In genomic region chr11:78214331-78215194, GRCh38 we compare ENCODE assay signal across 19 cellular contexts. TPM values are rescaled to one million over a fixed set of nuclear protein-coding genes. Genes with fewer than 3 reads are reported as not detected.
DNase-seq lines count a peak whose midpoint lies in the region; ATAC-seq and TF ChIP-seq lines count a peak whose summit lies in the region.
"Had no signal": no experiment of that assay in that cellular context is flagged by ENCODE, and none has a peak within 500 bp of the region (broad histone marks: within the 10 kb centered on the region; RNA-seq: fewer than 3 reads in every experiment).

No MANE protein-coding gene starts in this region.

- H3K4me3 Mint-ChIP-seq in activated naive CD8-positive, alpha-beta T cell treated with anti-CD3 and anti-CD28 coated beads for 36 hours, result no peak overlapping the region
- no peak overlapping the region for H3K4me3 Mint-ChIP-seq in activated naive CD8-positive, alpha-beta T cell treated with anti-CD3 and anti-CD28 coated beads, Interleukin-2, amount 50 U/mL, for 24 hours
- no peak overlapping the region for H3K4me3 Mint-ChIP-seq in endodermal cell
- H3K4me3 Mint-ChIP-seq: HFFc6 had no signal

- 90 to 97% methylated on average over 2 to 12 of the region's 12 CpGs for WGBS in endodermal cell (ENCODE audit: insufficient coverage in 1 of 2, insufficient read length in 1 of 2), 2 experiments
- 67 to 92% methylated on average over 1 to 3 of the region's 12 CpGs for WGBS in gastroesophageal sphincter (ENCODE audit: low coverage in 1 of 2), 2 donors

- TF ChIP-seq CTCF in endodermal cell (conservative IDR thresholded peaks at IDR 0.05), result peak; percentile 22
- no peak for TF ChIP-seq CTCF in thoracic aorta (IDR thresholded peaks at IDR 0.05)
- no peak for TF ChIP-seq CTCF in gastroesophageal sphincter (IDR thresholded peaks at IDR 0.05)

- no peak overlapping the region for H3K9ac ChIP-seq in endodermal cell (ENCODE audit: extremely low read depth, low read length, poor library complexity, severe bottlenecking)

- ATAC-seq in activated naive CD8-positive, alpha-beta T cell treated with anti-CD3 and anti-CD28 coated beads, Interleukin-2, amount 50 U/mL, for 24 hours, result no peak
- ATAC-seq in thoracic aorta (ENCODE audit: insufficient number of reproducible peaks, low FRiP score, low read depth) (no peak), gastroesophageal sphincter (no peak), HG02759 (IDR thresholded peaks at IDR 0.05; ENCODE audit: unreplicated experiment) (no peak)

- H3K27ac ChIP-seq in endodermal cell (ENCODE audit: low read depth, low read length), result no peak overlapping the region
- peak overlapping the region; percentile 17 to 33 for H3K27ac ChIP-seq in thoracic aorta
- H3K27ac ChIP-seq in gastroesophageal sphincter, result no peak overlapping the region
- H3K27ac ChIP-seq: C4-2B, HL-60 had no signal

- H3K9me3 Mint-ChIP-seq in activated naive CD8-positive, alpha-beta T cell treated with anti-CD3 and anti-CD28 coated beads for 36 hours, result no peaks in the 10 kb centered on the region
- no peaks in the 10 kb centered on the region for H3K9me3 Mint-ChIP-seq in activated naive CD8-positive, alpha-beta T cell treated with anti-CD3 and anti-CD28 coated beads, Interleukin-2, amount 50 U/mL, for 24 hours
- H3K9me3 Mint-ChIP-seq in endodermal cell, result no peaks in the 10 kb centered on the region
- H3K9me3 Mint-ChIP-seq: HFFc6 had no signal

- no peak for DNase-seq in activated naive CD8-positive, alpha-beta T cell treated with anti-CD3 and anti-CD28 coated beads for 36 hours
- no peak for DNase-seq in activated naive CD8-positive, alpha-beta T cell treated with anti-CD3 and anti-CD28 coated beads, Interleukin-2, amount 50 U/mL, for 24 hours
- DNase-seq in Jurkat, Clone E6-1 (ENCODE audit: low read depth, low spot score), result peak; percentile 85
- peak; percentile 34 for DNase-seq in endodermal cell
- DNase-seq in thoracic aorta (ENCODE audit: low spot score), result no peak
- no peak for DNase-seq in activated gamma-delta T cell treated with Interleukin-2 at 50 U/mL for 16 hours
- DNase-seq: DMS79 treated with DMSO at 0.1 percent for 48 hours, HFFc6, IMR-90, MM.1S, NCI-H1105, NCI-H2081, NCI-H510A, NCI-H774, Right ventricle myocardium superior had no signal

- no peak overlapping the region for H3K4me3 ChIP-seq in Jurkat, Clone E6-1 (ENCODE audit: low read length)
- H3K4me3 ChIP-seq in endodermal cell (ENCODE audit: low read length) (no peak overlapping the region), thoracic aorta (no peak overlapping the region), gastroesophageal sphincter (no peak overlapping the region)

- H3K27ac Mint-ChIP-seq in activated naive CD8-positive, alpha-beta T cell treated with anti-CD3 and anti-CD28 coated beads for 36 hours, result peak overlapping the region; percentile 32
- no peak overlapping the region for H3K27ac Mint-ChIP-seq in activated naive CD8-positive, alpha-beta T cell treated with anti-CD3 and anti-CD28 coated beads, Interleukin-2, amount 50 U/mL, for 24 hours
- no peak overlapping the region for H3K27ac Mint-ChIP-seq in endodermal cell
- H3K27ac Mint-ChIP-seq: HFFc6 had no signal

- peaks cover 16% of the 10 kb centered on the region for H3K36me3 Mint-ChIP-seq in activated naive CD8-positive, alpha-beta T cell treated with anti-CD3 and anti-CD28 coated beads for 36 hours
- H3K36me3 Mint-ChIP-seq in activated naive CD8-positive, alpha-beta T cell treated with anti-CD3 and anti-CD28 coated beads, Interleukin-2, amount 50 U/mL, for 24 hours (ENCODE audit: low read depth), result peaks cover 6% of the 10 kb centered on the region
- peaks cover 61% of the 10 kb centered on the region for H3K36me3 Mint-ChIP-seq in endodermal cell (ENCODE audit: low read depth)

- H3K4me1 Mint-ChIP-seq in activated naive CD8-positive, alpha-beta T cell treated with anti-CD3 and anti-CD28 coated beads for 36 hours, result no peaks in the 10 kb centered on the region
- H3K4me1 Mint-ChIP-seq in activated naive CD8-positive, alpha-beta T cell treated with anti-CD3 and anti-CD28 coated beads, Interleukin-2, amount 50 U/mL, for 24 hours, result no peaks in the 10 kb centered on the region
- no peaks in the 10 kb centered on the region for H3K4me1 Mint-ChIP-seq in endodermal cell

- no peak for TF ChIP-seq POLR2A in gastroesophageal sphincter (IDR thresholded peaks at IDR 0.05)

- H3K4me1 ChIP-seq in endodermal cell (ENCODE audit: control insufficient read depth, insufficient read depth, low read length), result no peaks in the 10 kb centered on the region
- H3K4me1 ChIP-seq in thoracic aorta (ENCODE audit: control insufficient read depth in 1 of 2, low read depth in 2 of 2), result peaks cover 13 to 25% of the 10 kb centered on the region in 2 donors
- H3K4me1 ChIP-seq in gastroesophageal sphincter, result no peaks in the 10 kb centered on the region

- H3K27me3 Mint-ChIP-seq in activated naive CD8-positive, alpha-beta T cell treated with anti-CD3 and anti-CD28 coated beads for 36 hours, result no peaks in the 10 kb centered on the region
- H3K27me3 Mint-ChIP-seq in activated naive CD8-positive, alpha-beta T cell treated with anti-CD3 and anti-CD28 coated beads, Interleukin-2, amount 50 U/mL, for 24 hours, result no peaks in the 10 kb centered on the region
- no peaks in the 10 kb centered on the region for H3K27me3 Mint-ChIP-seq in endodermal cell (ENCODE audit: insufficient read depth)

- no peaks in the 10 kb centered on the region for H3K9me3 ChIP-seq in endodermal cell (ENCODE audit: control insufficient read depth, low read length)
- H3K9me3 ChIP-seq in thoracic aorta, result no peaks in the 10 kb centered on the region
- no peaks in the 10 kb centered on the region for H3K9me3 ChIP-seq in gastroesophageal sphincter

- H3K27me3 ChIP-seq in endodermal cell (ENCODE audit: control insufficient read depth, insufficient read depth, low read length, poor library complexity, severe bottlenecking) (no peaks in the 10 kb centered on the region), thoracic aorta (replicated peaks; ENCODE audit: insufficient read depth) (no peaks in the 10 kb centered on the region), gastroesophageal sphincter (no peaks in the 10 kb centered on the region)

- no peak for TF ChIP-seq EP300 in gastroesophageal sphincter (IDR thresholded peaks at IDR 0.05)

- peaks cover 73% of the 10 kb centered on the region for H3K36me3 ChIP-seq in endodermal cell (ENCODE audit: control insufficient read depth, insufficient read depth, low read length)
- peaks cover 35% of the 10 kb centered on the region for H3K36me3 ChIP-seq in thoracic aorta
- H3K36me3 ChIP-seq in gastroesophageal sphincter, result peaks cover 0 to 86% of the 10 kb centered on the region in 2 donors

RNA-seq across cellular contexts. Expression of gene USP35, which starts 25.8 kb away (rescaled TPM):
- 1 to 10 TPM; 3.5 to 4.2 TPM for total RNA-seq in activated naive CD8-positive, alpha-beta T cell treated with anti-CD3 and anti-CD28 coated beads for 36 hours
- polyA plus RNA-seq in Jurkat, Clone E6-1 (2012; ENCODE audit: insufficient read depth, insufficient read length), result 5.6 TPM
- total RNA-seq in endodermal cell (10 to 100 TPM in 1 of 2 donors, 1 to 10 TPM in 1; 8.6 to 11.2 TPM), thoracic aorta (10 to 100 TPM; 38.8 to 44.1 TPM), gastroesophageal sphincter (10 to 100 TPM in 2 of 4 donors, 1 to 10 TPM in 2; 7.1 to 14.5 (median 10.6) TPM)
- 8.2 TPM for polyA plus RNA-seq in endodermal cell (2013, experiment 1 of 2)
- polyA plus RNA-seq in endodermal cell (2013, experiment 2 of 2), result 6.9 TPM

RNA-seq across cellular contexts. Expression of gene KCTD21, which starts 26.1 kb away (rescaled TPM):
- total RNA-seq in activated naive CD8-positive, alpha-beta T cell treated with anti-CD3 and anti-CD28 coated beads for 36 hours, result 1 to 10 TPM; 3.3 to 4.0 TPM
- polyA plus RNA-seq in Jurkat, Clone E6-1 (2012; ENCODE audit: insufficient read depth, insufficient read length), result 6.2 TPM
- total RNA-seq in endodermal cell (1 to 10 TPM; 4.1 to 4.6 TPM), thoracic aorta (10 to 100 TPM in 1 of 2 donors, 1 to 10 TPM in 1; 9.1 to 13.7 TPM), gastroesophageal sphincter (10 to 100 TPM in 2 of 4 donors, 1 to 10 TPM in 2; 5.7 to 18.6 (median 9.9) TPM)
- polyA plus RNA-seq in endodermal cell (2013, experiment 1 of 2), result 4.5 TPM
- 4.4 TPM for polyA plus RNA-seq in endodermal cell (2013, experiment 2 of 2)

Comparison
In these comparisons a context has a peak if more than half of its experiments do, and no peak if none do; other contexts are left out.
1. DNase-seq: peak in Jurkat, Clone E6-1 (single experiment) and endodermal cell (single experiment); none in activated naive CD8-positive, alpha-beta T cell treated with anti-CD3 and anti-CD28 coated beads for 36 hours (single experiment), activated naive CD8-positive, alpha-beta T cell treated with anti-CD3 and anti-CD28 coated beads, Interleukin-2, amount 50 U/mL, for 24 hours (single experiment), thoracic aorta (single experiment) and activated gamma-delta T cell treated with Interleukin-2 at 50 U/mL for 16 hours (single experiment).
2. H3K27ac ChIP-seq: peak in thoracic aorta (2 of 2); none in endodermal cell (single experiment) and gastroesophageal sphincter (0 of 4).